Comparison of ENCODE assay signal across 1 cellular context in the genomic region with DNA sequence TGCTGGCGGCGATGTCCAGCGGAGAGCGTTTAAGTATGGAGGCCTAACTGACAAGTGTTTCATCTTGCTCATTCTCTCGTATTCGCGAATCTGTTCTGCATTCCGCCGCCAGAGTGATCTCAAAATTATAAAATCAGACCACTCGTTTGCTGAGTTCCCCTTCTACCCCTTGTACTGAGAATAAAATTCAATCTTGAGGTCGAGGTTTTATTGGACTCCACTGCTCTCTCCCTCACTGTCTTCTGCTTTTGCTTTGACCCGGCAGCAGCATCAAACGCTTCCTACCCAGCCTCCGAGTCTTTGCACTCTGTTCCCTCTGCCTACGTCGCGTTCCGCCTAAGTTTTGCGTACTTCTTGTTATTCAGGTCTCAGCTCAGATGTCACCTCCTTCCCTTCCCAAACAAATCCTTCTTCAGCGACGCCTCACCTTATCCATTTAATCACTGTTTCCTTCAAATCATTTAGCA.
TF ChIP-seq lines count a peak whose summit lies in the region.

No MANE protein-coding gene starts in this region.

TF ChIP-seq in HCT116, 20 proteins besides CTCF, POLR2A, EP300 and RAD21 (continued from another document):
- TF ChIP-seq, protein P1, sequence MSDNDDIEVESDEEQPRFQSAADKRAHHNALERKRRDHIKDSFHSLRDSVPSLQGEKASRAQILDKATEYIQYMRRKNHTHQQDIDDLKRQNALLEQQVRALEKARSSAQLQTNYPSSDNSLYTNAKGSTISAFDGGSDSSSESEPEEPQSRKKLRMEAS (IDR thresholded peaks at IDR 0.05) = no peak
- TF ChIP-seq YY1 (IDR thresholded peaks at IDR 0.05; ENCODE audit: extremely low read depth, insufficient replicate concordance, low read depth, low read length) (no peak), ZNF274 (IDR thresholded peaks at IDR 0.05; ENCODE audit: low read depth, low read length) (no peak), CBX3 (IDR thresholded peaks at IDR 0.05; ENCODE audit: low read depth) (no peak), ZFX (IDR thresholded peaks at IDR 0.05) (no peak), JUND (IDR thresholded peaks at IDR 0.05) (no peak)
